In the genomic region with DNA sequence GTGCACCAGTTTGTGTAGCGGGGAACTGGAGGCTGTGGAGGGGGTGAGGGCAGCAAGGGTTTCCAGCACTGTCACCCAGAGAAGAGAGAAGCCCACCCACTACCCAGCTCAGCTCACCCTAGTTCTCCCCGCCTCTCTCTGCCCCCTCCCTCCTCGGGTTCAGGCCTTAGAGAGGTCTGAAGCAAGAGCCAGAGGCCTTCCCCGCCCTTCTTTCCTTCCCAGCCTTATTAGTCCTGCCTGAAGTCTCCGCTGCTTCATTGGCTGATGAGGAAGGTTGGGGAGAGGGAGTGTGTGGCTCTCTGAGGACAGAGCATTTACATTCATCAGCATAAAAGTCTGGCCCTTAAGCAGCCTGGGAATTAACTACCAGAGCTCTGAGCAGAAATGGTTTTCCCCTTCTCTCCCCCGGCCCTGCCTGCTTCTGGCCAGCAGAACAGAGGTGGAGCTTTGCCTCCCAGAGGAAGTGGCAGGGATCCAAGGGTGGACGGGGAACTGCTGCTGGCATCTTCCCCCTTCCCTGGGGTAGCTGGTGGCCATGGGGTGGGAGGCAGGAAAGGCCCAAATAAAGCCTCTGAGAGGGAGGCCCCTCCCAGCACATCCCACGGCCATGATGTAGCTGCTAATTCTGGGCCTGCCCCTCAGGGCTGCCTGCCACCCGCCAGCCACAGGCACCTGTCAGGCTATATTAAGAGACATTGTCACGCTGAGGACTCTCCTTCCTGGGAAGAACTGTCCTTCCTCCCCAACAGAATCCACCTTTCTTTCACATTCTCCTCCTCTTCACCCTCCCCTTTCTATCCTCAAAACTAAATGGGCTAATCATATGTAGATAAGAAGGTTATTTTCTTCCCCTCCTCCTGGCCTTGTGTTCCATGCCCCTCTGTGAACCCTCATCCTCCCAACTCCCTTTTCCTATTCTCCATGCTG, we compare ENCODE assay signal across 8 cellular contexts. TPM values are rescaled to one million over a fixed set of nuclear protein-coding genes. Genes with fewer than 3 reads are reported as not detected.
DNase-seq lines count a peak whose midpoint lies in the region; ATAC-seq lines count a peak whose summit lies in the region.

No MANE protein-coding gene starts in this region.

- H3K27me3 Mint-ChIP-seq in activated T-helper 2 cell treated with anti-CD3 and anti-CD28 coated beads, Interferon-gamma antibody, Interleukin-2, Interleukin-4, amounts not matched to agents 10 μg/mL and 5 μg/mL and 100 μg/mL, durations not matched to agents 14 hours and 24 hours and 36 hours (ENCODE audit: low read depth): no peaks in the 10 kb centered on the region

- peaks cover 46% of the 10 kb centered on the region for H3K4me1 Mint-ChIP-seq in activated T-helper 2 cell treated with anti-CD3 and anti-CD28 coated beads, Interferon-gamma antibody, Interleukin-2, Interleukin-4, amounts not matched to agents 10 μg/mL and 5 μg/mL and 100 μg/mL, durations not matched to agents 14 hours and 24 hours and 36 hours (ENCODE audit: low read depth)

- ATAC-seq in sciatic nerve (peak; percentile 16), HG03280 (IDR thresholded peaks at IDR 0.05; ENCODE audit: unreplicated experiment) (no peak), HG02970 (IDR thresholded peaks at IDR 0.05; ENCODE audit: low FRiP score, unreplicated experiment) (no peak)

- DNase-seq in NCI-H2196 (lab: John Stamatoyannopoulos, UW; ENCODE audit: unreplicated experiment) (peak; percentile 19), NCI-H2196 treated with DMSO at 0.1 percent for 48 hours (lab: John Stamatoyannopoulos, UW; ENCODE audit: unreplicated experiment) (no peak), cardiac septum (ENCODE audit: low spot score) (peak; percentile 91), sciatic nerve (ENCODE audit: low spot score) (peak; percentile 81), NCI-H510A treated with DMSO at 0.1 percent for 48 hours (lab: John Stamatoyannopoulos, UW) (no peak)
- no peak for DNase-seq in activated T-helper 2 cell treated with anti-CD3 and anti-CD28 coated beads, Interferon-gamma antibody, Interleukin-2, Interleukin-4, amounts not matched to agents 10 μg/mL and 5 μg/mL and 100 μg/mL, durations not matched to agents 14 hours and 24 hours and 36 hours (ENCODE audit: low spot score)

- peaks cover 10% of the 10 kb centered on the region for H3K36me3 Mint-ChIP-seq in activated T-helper 2 cell treated with anti-CD3 and anti-CD28 coated beads, Interferon-gamma antibody, Interleukin-2, Interleukin-4, amounts not matched to agents 10 μg/mL and 5 μg/mL and 100 μg/mL, durations not matched to agents 14 hours and 24 hours and 36 hours (ENCODE audit: low read depth)

- H3K27ac Mint-ChIP-seq in activated T-helper 2 cell treated with anti-CD3 and anti-CD28 coated beads, Interferon-gamma antibody, Interleukin-2, Interleukin-4, amounts not matched to agents 10 μg/mL and 5 μg/mL and 100 μg/mL, durations not matched to agents 14 hours and 24 hours and 36 hours: peak overlapping the region; percentile 86

- no peak overlapping the region for H3K4me3 Mint-ChIP-seq in activated T-helper 2 cell treated with anti-CD3 and anti-CD28 coated beads, Interferon-gamma antibody, Interleukin-2, Interleukin-4, amounts not matched to agents 10 μg/mL and 5 μg/mL and 100 μg/mL, durations not matched to agents 14 hours and 24 hours and 36 hours (ENCODE audit: low read depth)

- intact Hi-C loops in activated T-helper 2 cell treated with anti-CD3 and anti-CD28 coated beads, Interferon-gamma antibody, Interleukin-2, Interleukin-4, amounts not matched to agents 10 μg/mL and 5 μg/mL and 100 μg/mL, durations not matched to agents 14 hours and 24 hours and 36 hours (cut with micrococcal nuclease): no loop called here
- intact Hi-C loops in cardiac septum (cut with DNase I) (loop anchor here (5.0 kb wide), 1 partner anchor 79 kb away; a partner anchor contains a TSS), sciatic nerve (cut with DNase I) (loop anchor here (10.0 kb wide), 1 partner anchor 81 kb away; a partner anchor contains a TSS)

- no peaks in the 10 kb centered on the region for H3K9me3 Mint-ChIP-seq in activated T-helper 2 cell treated with anti-CD3 and anti-CD28 coated beads, Interferon-gamma antibody, Interleukin-2, Interleukin-4, amounts not matched to agents 10 μg/mL and 5 μg/mL and 100 μg/mL, durations not matched to agents 14 hours and 24 hours and 36 hours

RNA-seq across cellular contexts. Expression of a gene that starts 4.2 kb away (rescaled TPM):
- total RNA-seq in activated T-helper 2 cell treated with anti-CD3 and anti-CD28 coated beads, Interferon-gamma antibody, Interleukin-2, Interleukin-4, amounts not matched to agents 10 μg/mL and 5 μg/mL and 100 μg/mL, durations not matched to agents 14 hours and 24 hours and 36 hours: 7.5 and 11.3 TPM in 2 replicates
- 133 TPM for total RNA-seq in cardiac septum
- total RNA-seq in sciatic nerve: 10.6 TPM

RNA-seq across cellular contexts. Expression of a gene that starts 35.7 kb away (rescaled TPM):
- total RNA-seq in activated T-helper 2 cell treated with anti-CD3 and anti-CD28 coated beads, Interferon-gamma antibody, Interleukin-2, Interleukin-4, amounts not matched to agents 10 μg/mL and 5 μg/mL and 100 μg/mL, durations not matched to agents 14 hours and 24 hours and 36 hours: 0.11 TPM in 1 of 2 replicates, not detected in the other
- 0.57 TPM for total RNA-seq in cardiac septum
- 0.45 TPM for total RNA-seq in sciatic nerve

Comparison
In these comparisons a context has a peak if more than half of its experiments do, and no peak if none do; other contexts are left out.
1. DNase-seq: peak in NCI-H2196 (single experiment), cardiac septum (single experiment) and sciatic nerve (single experiment); none in NCI-H2196 treated with DMSO at 0.1 percent for 48 hours (single experiment), activated T-helper 2 cell treated with anti-CD3 and anti-CD28 coated beads, Interferon-gamma antibody, Interleukin-2, Interleukin-4, amounts not matched to agents 10 μg/mL and 5 μg/mL and 100 μg/mL, durations not matched to agents 14 hours and 24 hours and 36 hours (single experiment) and NCI-H510A treated with DMSO at 0.1 percent for 48 hours (single experiment).
2. RNA of a gene that starts 4.2 kb away (total RNA-seq): 133 TPM in cardiac septum (single experiment); 7.5 to 11.3 TPM in activated T-helper 2 cell treated with anti-CD3 and anti-CD28 coated beads, Interferon-gamma antibody, Interleukin-2, Interleukin-4, amounts not matched to agents 10 μg/mL and 5 μg/mL and 100 μg/mL, durations not matched to agents 14 hours and 24 hours and 36 hours and 10.6 TPM in sciatic nerve (single experiment); every median in the first group is over 10 times any median in the second.